15 cellular contexts compared by ENCODE assay signal in the genomic region with DNA sequence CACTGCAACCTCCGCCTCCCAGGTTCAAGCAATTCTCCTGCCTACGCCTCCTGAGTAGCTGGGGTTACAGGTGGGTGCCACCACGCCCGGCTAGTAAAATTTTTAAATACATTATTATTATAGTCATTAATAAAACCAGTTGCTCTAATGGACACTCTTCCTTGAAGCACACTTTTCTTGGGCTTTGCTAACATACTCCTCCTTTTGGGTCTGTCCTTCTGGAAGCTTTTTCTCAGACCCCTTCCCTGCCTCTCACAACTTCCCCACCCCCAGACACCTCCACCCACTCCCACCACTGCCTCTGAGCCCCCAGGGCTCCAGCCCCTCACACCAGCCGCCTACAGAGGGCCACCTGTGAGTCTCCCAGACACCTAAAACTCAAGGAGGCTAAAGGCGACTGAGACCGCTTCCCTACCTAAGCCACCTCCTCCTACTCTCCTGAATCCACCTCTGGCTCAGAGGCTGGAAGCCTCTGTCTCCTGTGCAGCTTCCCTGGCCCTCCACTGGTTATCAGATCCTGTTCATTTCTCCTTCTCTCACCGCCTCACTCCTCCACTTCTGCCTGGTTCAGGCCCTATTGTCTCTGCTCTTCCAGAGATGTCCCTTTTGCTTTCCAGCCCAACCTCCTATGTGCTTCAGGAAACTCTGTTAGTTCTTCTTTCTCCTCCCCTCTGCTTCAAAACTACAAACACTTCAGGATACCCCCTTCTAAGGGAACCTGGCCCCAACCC. TPM values are rescaled to one million over a fixed set of nuclear protein-coding genes. Genes with fewer than 3 reads are reported as not detected.
DNase-seq lines count a peak whose midpoint lies in the region; ATAC-seq and TF ChIP-seq lines count a peak whose summit lies in the region.
"Had no signal": no experiment of that assay in that cellular context is flagged by ENCODE, and none has a peak within 500 bp of the region (broad histone marks: within the 10 kb centered on the region; RNA-seq: fewer than 3 reads in every experiment).

No MANE protein-coding gene starts in this region.

- H3K36me3 ChIP-seq in Caco-2 (ENCODE audit: control insufficient read depth, insufficient read depth, low read length), result no peaks in the 10 kb centered on the region
- no peaks in the 10 kb centered on the region for H3K36me3 ChIP-seq in WERI-Rb-1
- H3K36me3 ChIP-seq in stomach, result no peaks in the 10 kb centered on the region

- H3K9me3 Mint-ChIP-seq in Caco-2 (ENCODE audit: unreplicated experiment) (no peaks in the 10 kb centered on the region), mesothelial cell of epicardium (no peaks in the 10 kb centered on the region)

- H3K27me3 Mint-ChIP-seq in Caco-2 (ENCODE audit: insufficient read depth, unreplicated experiment) (no peaks in the 10 kb centered on the region), mesothelial cell of epicardium (ENCODE audit: low read depth) (no peaks in the 10 kb centered on the region)

- BruUV-seq in Caco-2 (replicated peaks; lab: Mats Ljungman, UMichigan), result no TSS peak

- peaks cover 32% of the 10 kb centered on the region for H3K4me1 Mint-ChIP-seq in Caco-2 (ENCODE audit: low read depth, unreplicated experiment)
- H3K4me1 Mint-ChIP-seq in mesothelial cell of epicardium, result peaks cover 43% of the 10 kb centered on the region

- H3K4me3 Mint-ChIP-seq in Caco-2 (ENCODE audit: unreplicated experiment) (peak overlapping the region; percentile 3), mesothelial cell of epicardium (no peak overlapping the region)

- POLR2A ChIA-PET in Caco-2 (lab: Charles Lee), result no interaction called here

- H3K27me3 ChIP-seq in Caco-2 (replicated peaks; ENCODE audit: control insufficient read depth, insufficient read depth, low read length) (no peaks in the 10 kb centered on the region), WERI-Rb-1 (ENCODE audit: insufficient read depth, low read depth, severe bottlenecking) (no peaks in the 10 kb centered on the region), stomach (no peaks in the 10 kb centered on the region)

- WGBS in stomach, 5 donors, result 88 to 95% (median 90%) methylated on average over 8 of the region's 8 CpGs

- TF ChIP-seq POLR2A in stomach (IDR thresholded peaks at IDR 0.05), result no peak
- TF ChIP-seq POLR2A in GM18505 (IDR thresholded peaks at IDR 0.05; ENCODE audit: borderline replicate concordance, extremely low read depth, insufficient read depth, insufficient read length), result no peak

- H3K9me3 ChIP-seq in Caco-2, result no peaks in the 10 kb centered on the region
- no peaks in the 10 kb centered on the region for H3K9me3 ChIP-seq in WERI-Rb-1 (ENCODE audit: severe bottlenecking)
- no peaks in the 10 kb centered on the region for H3K9me3 ChIP-seq in stomach

- DNase-seq in Caco-2 (peak in 1 of 2 experiments; percentile 31), WERI-Rb-1 (peak; percentile 6), mesothelial cell of epicardium (ENCODE audit: low spot score in 2 of 2, unreplicated experiment in 2 of 2) (no peak), stomach (peak; percentile 17), NCI-H187 treated with DMSO at 0.1 percent for 48 hours (lab: John Stamatoyannopoulos, UW) (no peak), middle frontal gyrus (ENCODE audit: extremely low spot score, low spot score) (no peak)
- DNase-seq: activated CD4-positive, alpha-beta T cell treated with anti-CD3 and anti-CD28 coated beads for 1 hour; activated CD8-positive, alpha-beta memory T cell treated with anti-CD3 and anti-CD28 coated beads, Interleukin-2, amount 50 U/mL, for 4 hours; DMS153; foreskin melanocyte; NCI-H1105; T1000 had no signal

- no peak for TF ChIP-seq EP300 in stomach (IDR thresholded peaks at IDR 0.05)

- no peak overlapping the region for H3K4me3 ChIP-seq in Caco-2 (ENCODE audit: low read depth, low read length)
- no peak overlapping the region for H3K4me3 ChIP-seq in WERI-Rb-1 (ENCODE audit: low read depth, low read length)
- no peak overlapping the region for H3K4me3 ChIP-seq in stomach

- H3K27ac Mint-ChIP-seq in Caco-2 (ENCODE audit: unreplicated experiment) (no peak overlapping the region), mesothelial cell of epicardium (peak overlapping the region; percentile 32)

- TF ChIP-seq CTCF in Caco-2 (IDR thresholded peaks at IDR 0.05; ENCODE audit: insufficient read depth in 1 of 2, low read depth in 1 of 2, low read length in 1 of 2, severe bottlenecking in 1 of 2, unreplicated experiment in 1 of 2) (no peak), WERI-Rb-1 (IDR thresholded peaks at IDR 0.05; ENCODE audit: low read depth, low read length) (no peak), mesothelial cell of epicardium (IDR thresholded peaks at IDR 0.05; ENCODE audit: unreplicated experiment) (no peak), stomach (IDR thresholded peaks at IDR 0.05) (no peak)

- CTCF ChIA-PET in Caco-2 (lab: Charles Lee), result interaction anchor here (0.6 to 1.8 kb wide), 2 partner anchors 36 to 64 kb away, joined by 3 to 10 read pairs; no protein-coding TSS in a partner anchor

- H3K4me1 ChIP-seq in Caco-2 (peaks cover 37% of the 10 kb centered on the region), stomach (peaks cover 31 to 44% (median 39%) of the 10 kb centered on the region in 4 donors)

- H3K27ac ChIP-seq in WERI-Rb-1 (no peak overlapping the region), stomach (no peak overlapping the region)

- ATAC-seq in GM18505 (IDR thresholded peaks at IDR 0.05; ENCODE audit: unreplicated experiment), result no peak
- no peak for ATAC-seq in GM19452 (IDR thresholded peaks at IDR 0.05; ENCODE audit: unreplicated experiment)
- ATAC-seq: left lobe of liver had no signal

- intact Hi-C loops in Caco-2 (cut with micrococcal nuclease; ENCODE audit: unreplicated experiment) (no loop called here), stomach (cut with DNase I; ENCODE audit: low total_unique reads) (loop anchor here (10.0 kb wide), 1 partner anchor 62 kb away; no protein-coding TSS in a partner anchor)

- H3K36me3 Mint-ChIP-seq in Caco-2 (ENCODE audit: insufficient read depth, unreplicated experiment) (peaks cover 8% of the 10 kb centered on the region), mesothelial cell of epicardium (no peaks in the 10 kb centered on the region)

RNA-seq across cellular contexts. Expression of a gene that starts 2.1 kb away (rescaled TPM):
- total RNA-seq in Caco-2 (2022) (27.5 TPM in 2 replicates), mesothelial cell of epicardium (37.0 to 38.7 TPM (median 37.8 TPM) in 3 replicates), stomach (100 to 1,000 TPM in 1 of 5 donors, 10 to 100 TPM in 4; 10.5 to 111 (median 23.6) TPM)
- polyA plus RNA-seq in stomach, result 10 to 100 TPM; 16.5 to 30.1 (median 19.8) TPM

RNA-seq across cellular contexts. Expression of a gene that starts 30.8 kb away (rescaled TPM):
- total RNA-seq in Caco-2 (2022) (52.1 and 54.9 TPM in 2 replicates), mesothelial cell of epicardium (80.6 to 84.9 TPM (median 82.5 TPM) in 3 replicates), stomach (100 to 1,000 TPM in 1 of 5 donors, 10 to 100 TPM in 3, 1 to 10 TPM in 1; 7.8 to 103 (median 31.0) TPM)
- 10 to 100 TPM; 15.8 to 27.2 (median 19.7) TPM for polyA plus RNA-seq in stomach

RNA-seq across cellular contexts. Expression of a gene that starts 49.8 kb away (rescaled TPM):
- total RNA-seq in Caco-2 (2022) (308 and 325 TPM in 2 replicates), mesothelial cell of epicardium (258 to 267 TPM (median 264 TPM) in 3 replicates), stomach (100 to 1,000 TPM; 160 to 351 (median 242) TPM)
- polyA plus RNA-seq in stomach, result 10 to 100 TPM; 81.7 to 97.9 (median 84.0) TPM

Comparison
In these comparisons a context has a peak if more than half of its experiments do, and no peak if none do; other contexts are left out.
1. DNase-seq: peak in WERI-Rb-1 (single experiment) and stomach (single experiment); none in mesothelial cell of epicardium (0 of 2), NCI-H187 treated with DMSO at 0.1 percent for 48 hours (single experiment) and middle frontal gyrus (single experiment).